In genomic region chr6:33273924-33274902, GRCh38 we compare ENCODE assay signal across 10 cellular contexts. TPM values are rescaled to one million over a fixed set of nuclear protein-coding genes. Genes with fewer than 3 reads are reported as not detected.
A peak's percentile ranks its signal among the peaks of the same experiment; 100 is the strongest.
DNase-seq lines count a peak whose midpoint lies in the region; ATAC-seq, FAIRE-seq and TF ChIP-seq lines count a peak whose summit lies in the region.
"Had no signal": no experiment of that assay in that cellular context is flagged by ENCODE, and none has a peak within 500 bp of the region (broad histone marks: within the 10 kb centered on the region; RNA-seq: fewer than 3 reads in every experiment).

No MANE protein-coding gene starts in this region.

- H3K36me3 Mint-ChIP-seq in astrocyte (ENCODE audit: low read depth, unreplicated experiment), result peaks cover 15% of the 10 kb centered on the region

- peak overlapping the region; percentile 100 for H3K4me3 Mint-ChIP-seq in astrocyte (ENCODE audit: unreplicated experiment)

- no peaks in the 10 kb centered on the region for H3K9me3 ChIP-seq in BLaER1 treated with 17β-estradiol and CSF1 and Interleukin-3, amounts not matched to agents 10 nM and 100 nM (replicated peaks in 1 of 11)
- H3K9me3 ChIP-seq in astrocyte (ENCODE audit: insufficient read depth, low read depth, low read length) (no peaks in the 10 kb centered on the region), lower lobe of right lung (no peaks in the 10 kb centered on the region), heart right ventricle (no peaks in the 10 kb centered on the region)

- TF ChIP-seq CTCF in astrocyte (IDR thresholded peaks at IDR 0.05; ENCODE audit: insufficient read depth, low read depth, low read length), result no peak
- no peak for TF ChIP-seq CTCF in lower lobe of right lung (IDR thresholded peaks at IDR 0.05)
- no peak for TF ChIP-seq CTCF in heart right ventricle (IDR thresholded peaks at IDR 0.05)

- ATAC-seq in lower lobe of right lung, result no peak
- ATAC-seq in heart right ventricle, result no peak
- ATAC-seq: left cardiac atrium had no signal

- no peaks in the 10 kb centered on the region for H3K9me3 Mint-ChIP-seq in astrocyte (ENCODE audit: unreplicated experiment)

- WGBS in heart right ventricle, 2 donors, result 68 to 73% methylated on average over 14 of the region's 14 CpGs

- peaks cover 26% of the 10 kb centered on the region for H3K4me1 Mint-ChIP-seq in astrocyte (ENCODE audit: low read depth, unreplicated experiment)

- no peak for FAIRE-seq in astrocyte (lab: Jason Lieb, UNC)

- peak overlapping the region in 10 of 11 experiments; percentile 23 to 99 (median 97); a peak in 17 of 22 replicates for H3K27ac ChIP-seq in BLaER1 treated with 17β-estradiol and CSF1 and Interleukin-3, amounts not matched to agents 10 nM and 100 nM
- H3K27ac ChIP-seq in astrocyte (ENCODE audit: low read depth, low read length) (no peak overlapping the region), lower lobe of right lung (no peak overlapping the region), heart right ventricle (peak overlapping the region in 1 of 10 donors; percentile 97)

- peak; percentile 19 for DNase-seq in HT1080 (ENCODE audit: low read depth)
- no peak for DNase-seq in astrocyte (ENCODE audit: low read depth)
- no peak for DNase-seq in lower lobe of right lung
- no peak for DNase-seq in COLO829 (ENCODE audit: low spot score)
- DNase-seq in CD1c-positive myeloid dendritic cell (ENCODE audit: extremely low spot score), result no peak
- DNase-seq in heart right ventricle, result no peak
- DNase-seq in NCI-H2171 (lab: John Stamatoyannopoulos, UW), result no peak
- DNase-seq: activated CD4-positive, alpha-beta T cell treated with anti-CD3 and anti-CD28 coated beads, Interleukin-2, amount 50 U/mL, for 48 hours; left cardiac atrium had no signal

- H3K4me2 ChIP-seq in BLaER1 treated with 17β-estradiol and CSF1 and Interleukin-3, amounts not matched to agents 10 nM and 100 nM, result peak overlapping the region; percentile 90 to 99 (median 97)
- H3K4me2 ChIP-seq in astrocyte (ENCODE audit: low read length), result peak overlapping the region; percentile 95

- H3K36me3 ChIP-seq in BLaER1 treated with 17β-estradiol and CSF1 and Interleukin-3, amounts not matched to agents 10 nM and 100 nM, result peaks cover 56 to 69% (median 62%) of the 10 kb centered on the region in 11 experiments
- H3K36me3 ChIP-seq in astrocyte (ENCODE audit: insufficient read depth, low read length) (peaks cover 44% of the 10 kb centered on the region), lower lobe of right lung (peaks cover 54% of the 10 kb centered on the region), heart right ventricle (peaks cover 0 to 60% (median 19%) of the 10 kb centered on the region in 9 donors)

- peaks cover 72 to 80% (median 74%) of the 10 kb centered on the region in 10 experiments for H3K4me1 ChIP-seq in BLaER1 treated with 17β-estradiol and CSF1 and Interleukin-3, amounts not matched to agents 10 nM and 100 nM
- H3K4me1 ChIP-seq in astrocyte (ENCODE audit: insufficient read depth, low read length), result peaks cover 49% of the 10 kb centered on the region
- peaks cover 77% of the 10 kb centered on the region for H3K4me1 ChIP-seq in lower lobe of right lung
- H3K4me1 ChIP-seq in heart right ventricle, result peaks cover 10 to 82% (median 64%) of the 10 kb centered on the region in 9 donors

- peaks cover 35 to 66% (median 57%) of the 10 kb centered on the region in 11 experiments; a peak in 21 of 22 replicates for H4K20me1 ChIP-seq in BLaER1 treated with 17β-estradiol and CSF1 and Interleukin-3, amounts not matched to agents 10 nM and 100 nM
- peaks cover 63% of the 10 kb centered on the region for H4K20me1 ChIP-seq in astrocyte (ENCODE audit: insufficient read depth, low read length)

- H3K4me3 ChIP-seq in BLaER1 treated with 17β-estradiol and CSF1 and Interleukin-3, amounts not matched to agents 10 nM and 100 nM, result peak overlapping the region; percentile 74 to 92 (median 88)
- H3K4me3 ChIP-seq in astrocyte (ENCODE audit: insufficient read depth, low read depth, low read length) (peak overlapping the region; percentile 97), lower lobe of right lung (peak overlapping the region; percentile 9), heart right ventricle (peak overlapping the region in 1 of 10 donors; percentile 81)

- H3K9ac ChIP-seq in BLaER1 treated with 17β-estradiol and CSF1 and Interleukin-3, amounts not matched to agents 10 nM and 100 nM, result peak overlapping the region; percentile 91 to 99 (median 95)
- H3K9ac ChIP-seq in astrocyte (ENCODE audit: low read length), result peak overlapping the region; percentile 90

- H3K27me3 ChIP-seq in BLaER1 treated with 17β-estradiol and CSF1 and Interleukin-3, amounts not matched to agents 10 nM and 100 nM, result no peaks in the 10 kb centered on the region
- H3K27me3 ChIP-seq in astrocyte (ENCODE audit: insufficient read depth, low read length), result no peaks in the 10 kb centered on the region
- no peaks in the 10 kb centered on the region for H3K27me3 ChIP-seq in lower lobe of right lung (ENCODE audit: low read depth)
- no peaks in the 10 kb centered on the region for H3K27me3 ChIP-seq in heart right ventricle

- H3K27me3 Mint-ChIP-seq in astrocyte (ENCODE audit: low read depth, unreplicated experiment), result no peaks in the 10 kb centered on the region

- peak overlapping the region; percentile 77 for H3K27ac Mint-ChIP-seq in astrocyte (ENCODE audit: unreplicated experiment)

- no peak overlapping the region for H2AFZ ChIP-seq in astrocyte (ENCODE audit: low read depth, low read length)

- intact Hi-C loops in lower lobe of right lung (cut with DNase I), result no loop called here
- intact Hi-C loops in heart right ventricle (cut with DNase I), result loop anchor here in 1 of 10 donors (2.0 kb wide), 1 partner anchor 43 kb away; the partner anchor contains the start of gene ZBTB22

- peaks cover 62% of the 10 kb centered on the region for H3K79me2 ChIP-seq in astrocyte (ENCODE audit: insufficient read depth, low read length)

RNA-seq across cellular contexts. Expression of gene RPS18, which starts 2.3 kb away (rescaled TPM):
- 3,065 and 5,472 TPM in 2 replicates for total RNA-seq in HT1080 (2014; rRNA removed; shearing (Covaris generic))
- polyA plus RNA-seq in HT1080 (2015; cell fraction: cytosol; rRNA removed), result 5,591 and 6,587 TPM in 2 replicates
- 1,861 and 1,874 TPM in 2 replicates for polyA plus RNA-seq in HT1080 (2015; cell fraction: nucleus; rRNA removed)
- 1,911 and 2,061 TPM in 2 replicates for total RNA-seq in astrocyte
- total RNA-seq in lower lobe of right lung, result 1,662 TPM
- total RNA-seq in heart right ventricle, result 1,000 to 10,000 TPM in 3 of 10 donors, 100 to 1,000 TPM in 7; 767 to 1,326 (median 860) TPM
- 1,000 to 10,000 TPM; 2,826 to 4,398 TPM for polyA plus RNA-seq in heart right ventricle

RNA-seq across cellular contexts. Expression of gene VPS52, which starts 2.5 kb away (rescaled TPM):
- total RNA-seq in HT1080 (2014; rRNA removed; shearing (Covaris generic)), result 30.9 and 38.2 TPM in 2 replicates
- polyA plus RNA-seq in HT1080 (2015; cell fraction: cytosol; rRNA removed), result 52.8 and 53.2 TPM in 2 replicates
- polyA plus RNA-seq in HT1080 (2015; cell fraction: nucleus; rRNA removed), result 197 and 199 TPM in 2 replicates
- 29.9 and 30.6 TPM in 2 replicates for total RNA-seq in astrocyte
- 59.7 TPM for total RNA-seq in lower lobe of right lung
- total RNA-seq in heart right ventricle, result 10 to 100 TPM; 29.8 to 41.6 (median 35.9) TPM
- polyA plus RNA-seq in heart right ventricle, result 10 to 100 TPM; 25.2 to 45.7 TPM

RNA-seq across cellular contexts. Expression of gene B3GALT4, which starts 2.7 kb away (rescaled TPM):
- total RNA-seq in HT1080 (2014; rRNA removed; shearing (Covaris generic)), result 1.2 TPM in 2 replicates
- polyA plus RNA-seq in HT1080 (2015; cell fraction: cytosol; rRNA removed), result 0.61 and 1.2 TPM in 2 replicates
- polyA plus RNA-seq in HT1080 (2015; cell fraction: nucleus; rRNA removed), result 0.16 and 0.29 TPM in 2 replicates
- total RNA-seq in astrocyte (1.5 and 1.8 TPM in 2 replicates), lower lobe of right lung (19.6 TPM), heart right ventricle (10 to 100 TPM in 2 of 10 donors, 1 to 10 TPM in 8; 5.3 to 12.2 (median 8.0) TPM)
- polyA plus RNA-seq in heart right ventricle, result 1 to 10 TPM; 7.0 to 9.1 TPM

RNA-seq across cellular contexts. Expression of gene WDR46, which starts 14.8 kb away (rescaled TPM):
- 170 and 256 TPM in 2 replicates for total RNA-seq in HT1080 (2014; rRNA removed; shearing (Covaris generic))
- polyA plus RNA-seq in HT1080 (2015; cell fraction: cytosol; rRNA removed), result 81.1 and 91.8 TPM in 2 replicates
- 211 and 236 TPM in 2 replicates for polyA plus RNA-seq in HT1080 (2015; cell fraction: nucleus; rRNA removed)
- total RNA-seq in astrocyte, result 59.7 and 63.7 TPM in 2 replicates
- total RNA-seq in lower lobe of right lung, result 34.4 TPM
- total RNA-seq in heart right ventricle, result 10 to 100 TPM; 11.0 to 27.8 (median 16.2) TPM
- 10 to 100 TPM; 27.4 to 40.6 TPM for polyA plus RNA-seq in heart right ventricle

RNA-seq across cellular contexts. Expression of gene PFDN6, which starts 15.2 kb away (rescaled TPM):
- 194 and 225 TPM in 2 replicates for total RNA-seq in HT1080 (2014; rRNA removed; shearing (Covaris generic))
- 260 and 275 TPM in 2 replicates for polyA plus RNA-seq in HT1080 (2015; cell fraction: cytosol; rRNA removed)
- 173 and 211 TPM in 2 replicates for polyA plus RNA-seq in HT1080 (2015; cell fraction: nucleus; rRNA removed)
- total RNA-seq in astrocyte (54.8 and 56.7 TPM in 2 replicates), lower lobe of right lung (32.9 TPM), heart right ventricle (10 to 100 TPM; 31.7 to 58.3 (median 40.2) TPM)
- polyA plus RNA-seq in heart right ventricle, result 100 to 1,000 TPM; 248 to 448 TPM

Comparison
In these comparisons a context has a peak if more than half of its experiments do, and no peak if none do; other contexts are left out.
1. H3K27ac ChIP-seq: peak in BLaER1 treated with 17β-estradiol and CSF1 and Interleukin-3, amounts not matched to agents 10 nM and 100 nM (10 of 11); none in astrocyte (single experiment) and lower lobe of right lung (single experiment).